In the genomic region with DNA sequence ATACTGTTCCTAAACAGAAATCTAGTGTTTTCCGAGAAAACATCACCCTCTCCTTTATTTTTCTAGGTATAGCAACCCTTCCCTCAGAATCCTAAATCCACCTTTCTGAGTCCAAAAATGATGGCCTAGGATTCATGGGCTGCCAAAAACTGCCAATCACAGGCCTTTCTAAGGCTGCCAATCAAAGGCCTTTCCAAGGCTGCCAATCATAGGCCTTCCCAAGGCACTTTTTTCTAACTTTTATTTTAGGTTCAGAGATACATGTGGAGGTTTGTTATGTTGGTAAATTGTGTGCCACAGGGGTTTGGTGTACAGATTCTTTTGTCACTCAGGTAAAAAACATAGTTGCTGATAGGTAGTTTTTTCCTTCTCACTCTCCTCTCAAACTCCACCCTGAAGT, we compare ENCODE assay signal across 27 cellular contexts.
"Had no signal": no experiment of that assay in that cellular context is flagged by ENCODE, and none has a peak within 500 bp of the region (broad histone marks: within the 10 kb centered on the region; RNA-seq: fewer than 3 reads in every experiment).

No MANE protein-coding gene starts in this region.

- H3K27me3 ChIP-seq: stomach, suprapubic skin, testis, thyroid gland, tibial artery, tibial nerve, transverse colon, upper lobe of left lung, upper lobe of right lung, uterus, vagina had no signal

- H3K4me3 ChIP-seq: stomach, suprapubic skin, testis, thoracic aorta, thyroid gland, tibial artery, tibial nerve, transverse colon, upper lobe of left lung, upper lobe of right lung, uterus, vagina had no signal

- H3K27ac ChIP-seq: stomach, suprapubic skin, testis, thoracic aorta, thyroid gland, tibial nerve, transverse colon, upper lobe of left lung, upper lobe of right lung, uterus, vagina had no signal

- H3K36me3 ChIP-seq: stomach, suprapubic skin, thoracic aorta, thyroid gland, tibial artery, tibial nerve, transverse colon, upper lobe of left lung, upper lobe of right lung, uterus, vagina had no signal

- ATAC-seq: stimulated activated effector memory CD8-positive, alpha-beta T cell treated with anti-CD3 and anti-CD28 coated beads, Interleukin-12 subunit alpha, Interleukin-12 subunit beta, amount 100 ng/mL, for 72 hours; stimulated activated memory B cell treated with anti-CD40 and anti-IgM and Interleukin-4, amounts not matched to agents 10 μg/mL and 1 μg/mL and 100 μg/mL, for 72 hours; stimulated activated naive B cell treated with anti-CD40 and anti-IgM and Interleukin-4, amounts not matched to agents 10 μg/mL and 1 μg/mL and 100 μg/mL, for 72 hours; stimulated activated naive CD8-positive, alpha-beta T cell treated with anti-CD3 and anti-CD28 coated beads, Interleukin-15, amount 100 ng/mL, for 72 hours; stimulated activated naive CD8-positive, alpha-beta T cell treated with anti-CD3 and anti-CD28 coated beads, Interleukin-15, Interleukin-2, amounts not matched to agents 100 U/mL and 50 U/mL, for 24 hours; upper lobe of right lung had no signal

- H3K4me1 ChIP-seq: suprapubic skin, testis, tibial nerve, upper lobe of left lung, upper lobe of right lung, uterus, vagina had no signal

- H3K9me3 ChIP-seq: stomach, suprapubic skin, testis, thoracic aorta, thyroid gland, tibial artery, tibial nerve, transverse colon, upper lobe of left lung, upper lobe of right lung, uterus, vagina had no signal

- FAIRE-seq: urothelium cell line had no signal

- DNase-seq: stimulated activated CD4-positive, alpha-beta T cell treated with anti-CD3 and anti-CD28 coated beads, Interleukin-2, amount 100 ng/mL, for 48 hours; stimulated activated CD4-positive, alpha-beta T cell treated with anti-CD3 and anti-CD28 coated beads, Interleukin-4, amount 100 ng/mL, for 1 hour; stimulated activated CD4-positive, alpha-beta T cell treated with anti-CD3 and anti-CD28 coated beads, Interleukin-4, amount 100 ng/mL, for 24 hours; stimulated activated CD4-positive, alpha-beta T cell treated with anti-CD3 and anti-CD28 coated beads, Interleukin-4, amount 100 ng/mL, for 4 hours; stimulated activated CD8-positive, alpha-beta memory T cell treated with anti-CD3 and anti-CD28 coated beads, Interleukin-4, amount 100 ng/mL, for 48 hours; stimulated activated naive B cell treated with anti-CD40 and anti-IgM and Interleukin-4, amounts not matched to agents 10 μg/mL and 1 μg/mL and 100 μg/mL, for 72 hours; stimulated activated naive CD4-positive, alpha-beta T cell; stimulated activated naive CD4-positive, alpha-beta T cell treated with Interleukin-2 at 50 U/mL for 16 hours; stimulated activated naive CD8-positive, alpha-beta T cell treated with anti-CD3 and anti-CD28 coated beads, Interleukin-15, amount 100 ng/mL, for 72 hours; stimulated activated naive CD8-positive, alpha-beta T cell treated with anti-CD3 and anti-CD28 coated beads, Interleukin-15, Interleukin-2, amounts not matched to agents 100 U/mL and 50 U/mL, for 24 hours; stomach; substantia nigra; testis; thyroid gland; tibial artery; transverse colon; trophoblast cell; upper lobe of left lung; upper lobe of right lung; uterus had no signal
